1 cellular context compared by ENCODE assay signal in genomic region chr10:114295393-114295792, GRCh38.
TF ChIP-seq lines count a peak whose summit lies in the region.

No MANE protein-coding gene starts in this region.

TF ChIP-seq in endothelial cell of umbilical vein, 7 proteins besides CTCF, POLR2A, EP300 and RAD21:
- TF ChIP-seq MYC (IDR thresholded peaks at IDR 0.05; ENCODE audit: low read depth, low read length), result no peak
- TF ChIP-seq MAX (IDR thresholded peaks at IDR 0.05; ENCODE audit: insufficient read depth, insufficient read length), result no peak
- no peak for TF ChIP-seq FOS (IDR thresholded peaks at IDR 0.05; ENCODE audit: borderline replicate concordance, insufficient read depth, low read length)
- no peak for TF ChIP-seq POLR2AphosphoS5 (IDR thresholded peaks at IDR 0.05; ENCODE audit: insufficient read depth, low read depth, low read length)
- no peak for TF ChIP-seq GATA2 (IDR thresholded peaks at IDR 0.05; ENCODE audit: insufficient read depth, insufficient read length, low read depth, low read length)
- TF ChIP-seq JUN (IDR thresholded peaks at IDR 0.05; ENCODE audit: borderline replicate concordance, insufficient read depth, insufficient read length, low read depth), result no peak
- no peak for TF ChIP-seq EZH2 (IDR thresholded peaks at IDR 0.05; ENCODE audit: borderline replicate concordance, low read depth, low read length, severe bottlenecking)
